9 cellular contexts compared by ENCODE assay signal in the genomic region with DNA sequence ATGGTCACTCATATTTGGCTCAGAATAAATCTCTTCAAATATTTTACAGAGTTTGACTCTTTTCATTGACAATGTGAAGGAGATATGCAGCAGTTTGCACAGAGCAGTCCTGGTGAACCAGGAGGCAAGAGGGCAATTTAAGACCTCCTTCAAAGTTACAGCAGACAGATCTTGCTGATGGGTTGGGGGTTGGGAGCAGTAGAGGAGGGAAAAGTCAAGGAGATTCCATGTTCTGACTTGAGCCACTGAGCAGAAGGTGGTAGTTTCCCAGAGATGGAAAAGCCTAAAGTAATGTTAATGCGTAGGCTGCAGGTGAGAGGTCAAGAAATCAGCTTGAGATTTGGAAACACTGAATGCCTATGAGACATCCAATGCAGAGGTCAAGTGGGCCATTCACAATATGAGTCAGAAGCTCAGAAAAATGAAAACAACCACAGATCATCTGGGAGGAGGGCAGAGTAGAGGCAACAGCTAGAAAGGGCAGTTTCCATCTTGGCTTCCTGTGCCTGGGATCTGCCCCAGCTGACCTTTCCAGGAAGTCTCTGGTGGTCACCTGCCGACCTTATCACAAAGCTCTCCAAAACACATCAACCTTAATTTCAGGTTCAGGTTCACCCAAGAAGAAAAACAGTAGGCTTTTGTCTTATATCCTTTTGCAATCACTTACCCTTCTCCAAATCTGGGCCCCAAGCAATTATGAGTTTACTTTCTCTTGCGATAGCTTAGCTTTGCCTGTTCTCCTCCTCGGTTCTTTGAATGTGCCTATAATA.
DNase-seq lines count a peak whose midpoint lies in the region; FAIRE-seq and TF ChIP-seq lines count a peak whose summit lies in the region.
"Had no signal": no experiment of that assay in that cellular context is flagged by ENCODE, and none has a peak within 500 bp of the region (broad histone marks: within the 10 kb centered on the region; RNA-seq: fewer than 3 reads in every experiment).

No MANE protein-coding gene starts in this region.

- H3K9me3 ChIP-seq in Loucy (ENCODE audit: insufficient read depth, low read depth, low read length) (peaks cover 34% of the 10 kb centered on the region), endodermal cell (ENCODE audit: control insufficient read depth, low read length) (peaks cover 55% of the 10 kb centered on the region)

- H3K4me1 ChIP-seq in Loucy (ENCODE audit: insufficient read depth, low read length, poor library complexity, severe bottlenecking) (peaks cover 51% of the 10 kb centered on the region), endodermal cell (ENCODE audit: control insufficient read depth, insufficient read depth, low read length) (peaks cover 20% of the 10 kb centered on the region)

- H3K36me3 ChIP-seq in Loucy (ENCODE audit: insufficient read depth, low read length) (no peaks in the 10 kb centered on the region), endodermal cell (ENCODE audit: control insufficient read depth, insufficient read depth, low read length) (no peaks in the 10 kb centered on the region)

- no peak overlapping the region for H3K27ac ChIP-seq in endodermal cell (ENCODE audit: low read depth, low read length)

- peak overlapping the region; percentile 77 for H3K27ac Mint-ChIP-seq in endodermal cell
- no peak overlapping the region for H3K27ac Mint-ChIP-seq in activated T-helper 2 cell treated with anti-CD3 and anti-CD28 coated beads, Interferon-gamma antibody, Interleukin-2, Interleukin-4, amounts not matched to agents 10 μg/mL and 5 μg/mL and 100 μg/mL, durations not matched to agents 14 hours and 24 hours and 36 hours

- H3K4me3 ChIP-seq in Loucy (ENCODE audit: low read length, poor library complexity, severe bottlenecking) (peak overlapping the region; percentile 9), endodermal cell (ENCODE audit: low read length) (peak overlapping the region; percentile 75)

- in situ Hi-C loops in Caki2 (cut with HindIII; ENCODE audit: low pct_unique_long_range_greater_than_20kb, low sequenced_read_pairs): no loop called here

- H3K27me3 Mint-ChIP-seq in endodermal cell (ENCODE audit: insufficient read depth): no peaks in the 10 kb centered on the region
- no peaks in the 10 kb centered on the region for H3K27me3 Mint-ChIP-seq in activated T-helper 2 cell treated with anti-CD3 and anti-CD28 coated beads, Interferon-gamma antibody, Interleukin-2, Interleukin-4, amounts not matched to agents 10 μg/mL and 5 μg/mL and 100 μg/mL, durations not matched to agents 14 hours and 24 hours and 36 hours (ENCODE audit: low read depth)

- no peaks in the 10 kb centered on the region for H3K79me2 ChIP-seq in Loucy (ENCODE audit: insufficient read depth, low read length)

- peaks cover 33% of the 10 kb centered on the region for H3K4me1 Mint-ChIP-seq in endodermal cell
- H3K4me1 Mint-ChIP-seq in activated T-helper 2 cell treated with anti-CD3 and anti-CD28 coated beads, Interferon-gamma antibody, Interleukin-2, Interleukin-4, amounts not matched to agents 10 μg/mL and 5 μg/mL and 100 μg/mL, durations not matched to agents 14 hours and 24 hours and 36 hours (ENCODE audit: low read depth): peaks cover 9% of the 10 kb centered on the region

- peaks cover 36% of the 10 kb centered on the region for H3K36me3 Mint-ChIP-seq in endodermal cell (ENCODE audit: low read depth)
- H3K36me3 Mint-ChIP-seq in activated T-helper 2 cell treated with anti-CD3 and anti-CD28 coated beads, Interferon-gamma antibody, Interleukin-2, Interleukin-4, amounts not matched to agents 10 μg/mL and 5 μg/mL and 100 μg/mL, durations not matched to agents 14 hours and 24 hours and 36 hours (ENCODE audit: low read depth): no peaks in the 10 kb centered on the region

- H3K9ac ChIP-seq in Loucy (ENCODE audit: low read depth, low read length, poor library complexity, severe bottlenecking) (peak overlapping the region; percentile 27), endodermal cell (ENCODE audit: extremely low read depth, low read length, poor library complexity, severe bottlenecking) (no peak overlapping the region)

- no peak for TF ChIP-seq CTCF in Loucy (conservative IDR thresholded peaks at IDR 0.05; ENCODE audit: low read length)
- no peak for TF ChIP-seq CTCF in endodermal cell (conservative IDR thresholded peaks at IDR 0.05)
- TF ChIP-seq CTCF in D721Med (IDR thresholded peaks at IDR 0.05; ENCODE audit: insufficient read depth, missing control alignments): no peak

- intact Hi-C loops in activated T-helper 2 cell treated with anti-CD3 and anti-CD28 coated beads, Interferon-gamma antibody, Interleukin-2, Interleukin-4, amounts not matched to agents 10 μg/mL and 5 μg/mL and 100 μg/mL, durations not matched to agents 14 hours and 24 hours and 36 hours (cut with micrococcal nuclease): no loop called here

- H3K4me3 Mint-ChIP-seq in endodermal cell: no peak overlapping the region
- H3K4me3 Mint-ChIP-seq in activated T-helper 2 cell treated with anti-CD3 and anti-CD28 coated beads, Interferon-gamma antibody, Interleukin-2, Interleukin-4, amounts not matched to agents 10 μg/mL and 5 μg/mL and 100 μg/mL, durations not matched to agents 14 hours and 24 hours and 36 hours (ENCODE audit: low read depth): no peak overlapping the region

- WGBS in endodermal cell (ENCODE audit: insufficient coverage in 1 of 2, insufficient read length in 1 of 2), 2 experiments: 86 to 94% methylated on average over 4 of the region's 4 CpGs

- no peak for FAIRE-seq in D721Med (lab: Jason Lieb, UNC)

- H3K4me2 ChIP-seq in Loucy (ENCODE audit: low read depth, low read length, poor library complexity, severe bottlenecking): peak overlapping the region; percentile 39

- peaks cover 70% of the 10 kb centered on the region for H3K9me3 Mint-ChIP-seq in endodermal cell
- peaks cover 32% of the 10 kb centered on the region for H3K9me3 Mint-ChIP-seq in activated T-helper 2 cell treated with anti-CD3 and anti-CD28 coated beads, Interferon-gamma antibody, Interleukin-2, Interleukin-4, amounts not matched to agents 10 μg/mL and 5 μg/mL and 100 μg/mL, durations not matched to agents 14 hours and 24 hours and 36 hours

- no peaks in the 10 kb centered on the region for H3K27me3 ChIP-seq in Loucy (ENCODE audit: insufficient read depth, low read length, poor library complexity, severe bottlenecking)
- no peaks in the 10 kb centered on the region for H3K27me3 ChIP-seq in endodermal cell (ENCODE audit: control insufficient read depth, insufficient read depth, low read length, poor library complexity, severe bottlenecking)

- no peaks in the 10 kb centered on the region for H3F3A ChIP-seq in Loucy (ENCODE audit: low read depth)

- no peak overlapping the region for H2AFZ ChIP-seq in Loucy (ENCODE audit: low read length)

- H4K20me1 ChIP-seq in Loucy (ENCODE audit: insufficient read depth, low read length, poor library complexity, severe bottlenecking): no peaks in the 10 kb centered on the region

- peak; percentile 41 for DNase-seq in Caki2 (ENCODE audit: low read depth)
- peak; percentile 47 for DNase-seq in endodermal cell
- peak; percentile 37 for DNase-seq in non-pigmented ciliary epithelial cell (ENCODE audit: low read depth)
- DNase-seq in NCI-H2081 treated with DMSO at 0.1 percent for 48 hours (lab: John Stamatoyannopoulos, UW): no peak
- no peak for DNase-seq in cerebellar nuclear complex (lab: John Stamatoyannopoulos, UW)
- DNase-seq in D721Med (ENCODE audit: insufficient read length, low spot score): no peak
- no peak for DNase-seq in activated T-helper 2 cell treated with anti-CD3 and anti-CD28 coated beads, Interferon-gamma antibody, Interleukin-2, Interleukin-4, amounts not matched to agents 10 μg/mL and 5 μg/mL and 100 μg/mL, durations not matched to agents 14 hours and 24 hours and 36 hours (ENCODE audit: low spot score)
- DNase-seq: activated T-cell treated with anti-CD3 and anti-CD28 coated beads, Interleukin-2, amount 50 U/mL, for 1 hour had no signal

- H3K9me2 ChIP-seq in Loucy (replicated peaks; ENCODE audit: low read depth, low read length): no peaks in the 10 kb centered on the region

Comparison
In these comparisons a context has a peak if more than half of its experiments do, and no peak if none do; other contexts are left out.
1. DNase-seq: peak in Caki2 (single experiment), endodermal cell (single experiment) and non-pigmented ciliary epithelial cell (single experiment); none in NCI-H2081 treated with DMSO at 0.1 percent for 48 hours (single experiment), cerebellar nuclear complex (0 of 2), D721Med (single experiment) and activated T-helper 2 cell treated with anti-CD3 and anti-CD28 coated beads, Interferon-gamma antibody, Interleukin-2, Interleukin-4, amounts not matched to agents 10 μg/mL and 5 μg/mL and 100 μg/mL, durations not matched to agents 14 hours and 24 hours and 36 hours (single experiment).